ENCODE assay signal across 16 cellular contexts in genomic region chr10:79153753-79154152, GRCh38.
DNase-seq lines count a peak whose midpoint lies in the region; ATAC-seq and TF ChIP-seq lines count a peak whose summit lies in the region.
"Had no signal": no experiment of that assay in that cellular context is flagged by ENCODE, and none has a peak within 500 bp of the region (broad histone marks: within the 10 kb centered on the region; RNA-seq: fewer than 3 reads in every experiment).

No MANE protein-coding gene starts in this region.

- H3K27me3 ChIP-seq in BLaER1 treated with 17β-estradiol and CSF1 and Interleukin-3, amounts not matched to agents 10 nM and 100 nM = no peaks in the 10 kb centered on the region
- no peaks in the 10 kb centered on the region for H3K27me3 ChIP-seq in skeletal muscle tissue (ENCODE audit: control insufficient read depth in 3 of 3, insufficient read depth in 3 of 3, low read length in 3 of 3)
- H3K27me3 ChIP-seq: testis had no signal

- H3K4me1 ChIP-seq in BLaER1 treated with 17β-estradiol and CSF1 and Interleukin-3, amounts not matched to agents 10 nM and 100 nM = peaks cover 98 to 100% (median 99%) of the 10 kb centered on the region in 10 experiments
- peaks cover 92 to 99% (median 96%) of the 10 kb centered on the region in 3 donors for H3K4me1 ChIP-seq in skeletal muscle tissue (ENCODE audit: control insufficient read depth in 3 of 3, insufficient read depth in 3 of 3, low read length in 3 of 3)

- no peak for TF ChIP-seq CTCF in glutamatergic neuron (IDR thresholded peaks at IDR 0.05; ENCODE audit: partially characterized antibody, unreplicated experiment)

- no peak overlapping the region for H3K27ac Mint-ChIP-seq in glutamatergic neuron (ENCODE audit: unreplicated experiment)
- H3K27ac Mint-ChIP-seq: T-helper 17 cell had no signal

- peaks cover 16% of the 10 kb centered on the region for H3K27me3 Mint-ChIP-seq in glutamatergic neuron (ENCODE audit: unreplicated experiment)
- H3K27me3 Mint-ChIP-seq: T-helper 17 cell had no signal

- H3K36me3 ChIP-seq in BLaER1 treated with 17β-estradiol and CSF1 and Interleukin-3, amounts not matched to agents 10 nM and 100 nM = peaks cover 3 to 55% (median 24%) of the 10 kb centered on the region in 11 experiments; a peak in 16 of 22 replicates
- no peaks in the 10 kb centered on the region for H3K36me3 ChIP-seq in skeletal muscle tissue (ENCODE audit: control insufficient read depth in 3 of 3, insufficient read depth in 3 of 3, low read length in 3 of 3)

- H3K4me3 Mint-ChIP-seq in glutamatergic neuron (ENCODE audit: unreplicated experiment) = no peak overlapping the region
- H3K4me3 Mint-ChIP-seq: neural crest cell, T-helper 17 cell had no signal

- peak overlapping the region in 7 of 11 experiments; percentile 7 to 93 (median 46); a peak in 8 of 22 replicates for H3K27ac ChIP-seq in BLaER1 treated with 17β-estradiol and CSF1 and Interleukin-3, amounts not matched to agents 10 nM and 100 nM
- no peak overlapping the region for H3K27ac ChIP-seq in caudate nucleus (ENCODE audit: low read depth, low read length)
- H3K27ac ChIP-seq in skeletal muscle tissue (ENCODE audit: low read depth, low read length) = peak overlapping the region; percentile 79
- H3K27ac ChIP-seq: testis had no signal

- H3K9me3 Mint-ChIP-seq in glutamatergic neuron (ENCODE audit: unreplicated experiment) = peaks cover 14% of the 10 kb centered on the region
- H3K9me3 Mint-ChIP-seq: neural crest cell had no signal

- peaks cover 29% of the 10 kb centered on the region for H3K4me1 Mint-ChIP-seq in glutamatergic neuron (ENCODE audit: low read depth, unreplicated experiment)

- H3K9me3 ChIP-seq in BLaER1 treated with 17β-estradiol and CSF1 and Interleukin-3, amounts not matched to agents 10 nM and 100 nM (replicated peaks in 1 of 11) = no peaks in the 10 kb centered on the region
- no peaks in the 10 kb centered on the region for H3K9me3 ChIP-seq in skeletal muscle tissue (ENCODE audit: control insufficient read depth in 3 of 3, low read length in 3 of 3)
- H3K9me3 ChIP-seq: testis had no signal

- H3K9ac ChIP-seq in BLaER1 treated with 17β-estradiol and CSF1 and Interleukin-3, amounts not matched to agents 10 nM and 100 nM = peak overlapping the region in 3 of 11 experiments; percentile 7 to 61 (median 37); a peak in 2 of 22 replicates
- peak overlapping the region in 2 of 3 donors; percentile 34 to 60 for H3K9ac ChIP-seq in skeletal muscle tissue (ENCODE audit: low read depth in 1 of 3, low read length in 3 of 3)

- DNase-seq in caudate nucleus (lab: John Stamatoyannopoulos, UW) (peak in 39 of 61 donors; percentile 14 to 80 (median 40)), left lobe of liver (ENCODE audit: low spot score) (peak; percentile 70), NCI-H2029 treated with DMSO at 0.1 percent for 48 hours (lab: John Stamatoyannopoulos, UW) (no peak), NCI-H2107 treated with DMSO at 0.1 percent for 48 hours (lab: John Stamatoyannopoulos, UW; ENCODE audit: unreplicated experiment) (no peak), glutamatergic neuron (no peak)
- DNase-seq in stimulated activated CD8-positive, alpha-beta memory T cell treated with anti-CD3 and anti-CD28 coated beads, Interleukin-4, amount 100 ng/mL, for 48 hours = no peak
- DNase-seq: activated CD4-positive, alpha-beta T cell treated with anti-CD3 and anti-CD28 coated beads, Interleukin-2, amount 50 U/mL, for 4 hours; cerebellar nuclear complex; GDM1; islet precursor cell; Karpas-422; T-helper 17 cell; testis had no signal

- no peaks in the 10 kb centered on the region for H3K36me3 Mint-ChIP-seq in glutamatergic neuron (ENCODE audit: unreplicated experiment)

- H3K4me3 ChIP-seq in BLaER1 treated with 17β-estradiol and CSF1 and Interleukin-3, amounts not matched to agents 10 nM and 100 nM = no peak overlapping the region
- peak overlapping the region in 2 of 3 donors; percentile 22 to 48 for H3K4me3 ChIP-seq in skeletal muscle tissue (ENCODE audit: low read length in 3 of 3)
- H3K4me3 ChIP-seq: testis had no signal

- ATAC-seq in left lobe of liver = no peak
- ATAC-seq: T-helper 17 cell had no signal

- H3K4me2 ChIP-seq in BLaER1 treated with 17β-estradiol and CSF1 and Interleukin-3, amounts not matched to agents 10 nM and 100 nM = peak overlapping the region; percentile 60 to 99 (median 97); a peak in 21 of 22 replicates

- peaks cover 40 to 82% (median 56%) of the 10 kb centered on the region in 11 experiments for H4K20me1 ChIP-seq in BLaER1 treated with 17β-estradiol and CSF1 and Interleukin-3, amounts not matched to agents 10 nM and 100 nM

Comparison
In these comparisons a context has a peak if more than half of its experiments do, and no peak if none do; other contexts are left out.
1. H3K4me3 ChIP-seq: peak in skeletal muscle tissue (2 of 3); none in BLaER1 treated with 17β-estradiol and CSF1 and Interleukin-3, amounts not matched to agents 10 nM and 100 nM (0 of 10).
2. DNase-seq: peak in caudate nucleus (39 of 61) and left lobe of liver (single experiment); none in stimulated activated CD8-positive, alpha-beta memory T cell treated with anti-CD3 and anti-CD28 coated beads, Interleukin-4, amount 100 ng/mL, for 48 hours (single experiment), NCI-H2029 treated with DMSO at 0.1 percent for 48 hours (single experiment), NCI-H2107 treated with DMSO at 0.1 percent for 48 hours (single experiment) and glutamatergic neuron (single experiment).